16 cellular contexts compared by ENCODE assay signal in the genomic region with DNA sequence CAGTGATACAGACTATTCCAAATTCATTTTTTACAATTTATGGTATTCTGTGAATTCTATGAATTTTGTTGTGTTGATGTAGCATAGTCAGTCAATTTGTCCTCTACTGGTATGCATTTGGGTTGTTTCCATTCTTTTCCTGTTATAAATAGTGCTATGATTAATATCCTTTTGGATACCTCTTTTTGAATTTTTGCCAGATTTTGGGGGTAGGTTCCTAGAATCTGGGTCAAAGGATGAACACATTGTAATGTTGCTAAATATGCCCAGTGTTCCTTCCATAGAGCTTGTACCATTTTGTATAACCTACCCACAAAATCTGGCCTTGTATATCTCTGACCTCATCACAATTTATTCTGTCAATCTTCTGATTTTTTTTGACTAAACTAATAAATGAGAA.
"Had no signal": no experiment of that assay in that cellular context is flagged by ENCODE, and none has a peak within 500 bp of the region (broad histone marks: within the 10 kb centered on the region; RNA-seq: fewer than 3 reads in every experiment).

No MANE protein-coding gene starts in this region.

- H3K9me3 Mint-ChIP-seq: immature natural killer cell had no signal

- H3K4me3 ChIP-seq: ascending aorta, coronary artery, stomach, thoracic aorta had no signal

- H3K9me3 ChIP-seq: stomach, thoracic aorta had no signal

- ATAC-seq: activated CD4-positive, CD25-positive, alpha-beta regulatory T cell treated with anti-CD3 and anti-CD28 coated beads, Interleukin-2, amount 50 U/mL, for 24 hours; activated CD8-positive, alpha-beta memory T cell treated with anti-CD3 and anti-CD28 coated beads, Interleukin-2, amount 10 ng/mL, durations not matched to agents 7 days and 5 days had no signal

- H3K4me3 Mint-ChIP-seq: activated CD8-positive, alpha-beta memory T cell treated with anti-CD3 and anti-CD28 coated beads, Interleukin-2, amount 10 ng/mL, durations not matched to agents 7 days and 5 days; activated naive CD8-positive, alpha-beta T cell treated with anti-CD3 and anti-CD28 coated beads for 36 hours; activated T-cell treated with anti-CD3 and anti-CD28 coated beads, Interleukin-2, amount 50 U/mL, for 24 hours; immature natural killer cell; nephron had no signal

- H3K27ac ChIP-seq: coronary artery, stomach, thoracic aorta had no signal

- H3K27ac Mint-ChIP-seq: activated CD8-positive, alpha-beta memory T cell treated with anti-CD3 and anti-CD28 coated beads, Interleukin-2, amount 10 ng/mL, durations not matched to agents 7 days and 5 days; activated naive CD8-positive, alpha-beta T cell treated with anti-CD3 and anti-CD28 coated beads for 36 hours; activated T-cell treated with anti-CD3 and anti-CD28 coated beads, Interleukin-2, amount 50 U/mL, for 24 hours; nephron had no signal

- DNase-seq: activated CD4-positive, alpha-beta T cell treated with anti-CD3 and anti-CD28 coated beads, Interleukin-2, amount 50 U/mL, for 4 hours; activated CD8-positive, alpha-beta memory T cell treated with anti-CD3 and anti-CD28 coated beads, Interleukin-2, amount 10 ng/mL, durations not matched to agents 7 days and 5 days; activated effector memory CD4-positive, alpha-beta T cell treated with anti-CD3 and anti-CD28 coated beads, Interleukin-2, amount 50 U/mL, for 16 hours; activated naive CD8-positive, alpha-beta T cell treated with anti-CD3 and anti-CD28 coated beads for 36 hours; activated T-cell treated with anti-CD3 and anti-CD28 coated beads, Interleukin-2, amount 50 U/mL, for 24 hours; effector memory CD4-positive, alpha-beta T cell; glutamatergic neuron; immature natural killer cell; stimulated activated CD4-positive, alpha-beta T cell treated with anti-CD3 and anti-CD28 coated beads, Interleukin-15, amount 100 ng/mL, for 24 hours; stimulated activated CD4-positive, alpha-beta T cell treated with anti-CD3 and anti-CD28 coated beads, Interleukin-4, amount 100 ng/mL, for 24 hours; stomach had no signal

- H3K4me1 Mint-ChIP-seq: nephron had no signal

- H3K27me3 ChIP-seq: ascending aorta, stomach had no signal

- H3K27me3 Mint-ChIP-seq: activated CD8-positive, alpha-beta memory T cell treated with anti-CD3 and anti-CD28 coated beads, Interleukin-2, amount 10 ng/mL, durations not matched to agents 7 days and 5 days; activated naive CD8-positive, alpha-beta T cell treated with anti-CD3 and anti-CD28 coated beads for 36 hours; activated T-cell treated with anti-CD3 and anti-CD28 coated beads, Interleukin-2, amount 50 U/mL, for 24 hours had no signal
